In genomic region chr12:6936642-6937480, GRCh38 we compare ENCODE assay signal across 7 cellular contexts. TPM values are rescaled to one million over a fixed set of nuclear protein-coding genes. Genes with fewer than 3 reads are reported as not detected.
DNase-seq lines count a peak whose midpoint lies in the region; ATAC-seq and TF ChIP-seq lines count a peak whose summit lies in the region.
"Had no signal": no experiment of that assay in that cellular context is flagged by ENCODE, and none has a peak within 500 bp of the region (broad histone marks: within the 10 kb centered on the region; RNA-seq: fewer than 3 reads in every experiment).

No MANE protein-coding gene starts in this region.

- peak overlapping the region; percentile 66 for H3K4me3 ChIP-seq in brain microvascular endothelial cell (ENCODE audit: low read depth, low read length)

- H3K27ac ChIP-seq in brain microvascular endothelial cell, result no peak overlapping the region

- peaks cover 12% of the 10 kb centered on the region for H3K27me3 Mint-ChIP-seq in neural crest cell (ENCODE audit: low read depth)

- H3K36me3 ChIP-seq in brain microvascular endothelial cell (replicated peaks), result peaks cover 42% of the 10 kb centered on the region

- peak overlapping the region; percentile 81 for H3K4me3 Mint-ChIP-seq in neural crest cell

- no peak for ATAC-seq in HG03196 (IDR thresholded peaks at IDR 0.05; ENCODE audit: unreplicated experiment)

- peaks cover 32% of the 10 kb centered on the region for H3K4me1 Mint-ChIP-seq in neural crest cell

- DNase-seq in ELF-1 (ENCODE audit: low read depth, low spot score), result peak; percentile 32
- DNase-seq in NAMALWA (ENCODE audit: low spot score), result peak; percentile 83
- DNase-seq in brain microvascular endothelial cell, result no peak
- DNase-seq in neural crest cell (ENCODE audit: low read depth, low spot score), result no peak
- DNase-seq in cortex of kidney (lab: John Stamatoyannopoulos, UW), result no peak

- peaks cover 19% of the 10 kb centered on the region for H3K36me3 Mint-ChIP-seq in neural crest cell (ENCODE audit: low read depth)

- no peak overlapping the region for H3K27ac Mint-ChIP-seq in neural crest cell (ENCODE audit: unreplicated experiment)

- H3K27me3 ChIP-seq in brain microvascular endothelial cell (replicated peaks), result no peaks in the 10 kb centered on the region

- TF ChIP-seq CTCF in brain microvascular endothelial cell (IDR thresholded peaks at IDR 0.05; ENCODE audit: low read depth, low read length, missing control alignments) (no peak), neural crest cell (conservative IDR thresholded peaks at IDR 0.05) (no peak)

- no peaks in the 10 kb centered on the region for H3K9me3 Mint-ChIP-seq in neural crest cell

- in situ Hi-C loops in brain microvascular endothelial cell (cut with HindIII; ENCODE audit: low pct_ligation_motif_present, low sequenced_read_pairs), result no loop called here

RNA-seq across cellular contexts. Expression of gene RNU7-1, which starts 6.8 kb away (rescaled TPM):
- not detected in 2 replicates for total RNA-seq in neural crest cell
- total RNA-seq: LHCN-M2 had no signal

RNA-seq across cellular contexts. Expression of gene C12orf57, which starts 7.0 kb away (rescaled TPM):
- 293 and 298 TPM in 2 replicates for total RNA-seq in neural crest cell

RNA-seq across cellular contexts. Expression of gene ATN1, which starts 9.1 kb away (rescaled TPM):
- 118 and 122 TPM in 2 replicates for total RNA-seq in neural crest cell

RNA-seq across cellular contexts. Expression of gene PTPN6, which starts 14.3 kb away (rescaled TPM):
- total RNA-seq in neural crest cell, result 0.73 and 1.1 TPM in 2 replicates
- total RNA-seq: LHCN-M2 had no signal

RNA-seq across cellular contexts. Expression of gene ENO2, which starts 22.5 kb away (rescaled TPM):
- 67.5 and 68.4 TPM in 2 replicates for total RNA-seq in neural crest cell

Comparison
In these comparisons a context has a peak if more than half of its experiments do, and no peak if none do; other contexts are left out.
1. DNase-seq: peak in ELF-1 (single experiment) and NAMALWA (single experiment); none in brain microvascular endothelial cell (single experiment), neural crest cell (single experiment) and cortex of kidney (single experiment).